18 cellular contexts compared by ENCODE assay signal in the genomic region with DNA sequence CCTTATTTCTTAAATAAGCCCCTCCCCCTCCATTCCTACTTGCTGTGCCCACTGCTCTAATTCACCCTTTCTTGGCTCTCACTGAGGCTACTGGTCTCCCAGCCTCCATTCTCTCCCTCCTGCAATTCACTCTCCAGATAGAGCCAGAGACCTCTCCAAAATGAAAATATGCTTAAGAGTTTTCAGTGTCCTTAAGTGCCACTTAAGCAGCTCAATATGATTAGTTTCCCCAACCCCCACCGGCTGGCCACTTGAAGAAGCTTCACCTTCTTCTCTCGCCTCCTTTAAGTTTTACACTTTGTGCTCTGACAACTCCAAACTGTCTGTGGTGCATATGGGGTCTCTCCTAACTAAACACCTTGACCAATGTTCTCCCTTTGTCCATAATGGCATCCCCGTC.
"Had no signal": no experiment of that assay in that cellular context is flagged by ENCODE, and none has a peak within 500 bp of the region (broad histone marks: within the 10 kb centered on the region; RNA-seq: fewer than 3 reads in every experiment).

No MANE protein-coding gene starts in this region.

- H3K4me1 Mint-ChIP-seq: mesothelial cell of epicardium; stimulated activated memory B cell treated with anti-CD40 and anti-IgM and Interleukin-4, amounts not matched to agents 10 μg/mL and 1 μg/mL and 100 μg/mL, for 72 hours had no signal

- H3K27me3 ChIP-seq: dorsolateral prefrontal cortex, hepatocyte, right lobe of liver, tibial nerve had no signal

- H3K4me3 Mint-ChIP-seq: memory B cell; mesothelial cell of epicardium; natural killer cell treated with Interleukin-12 subunit alpha and Interleukin-12 subunit beta and Interleukin-15 and Interleukin-18, amount 100 ng/mL, for 72 hours; stimulated activated memory B cell treated with anti-CD40 and anti-IgM and Interleukin-4, amounts not matched to agents 10 μg/mL and 1 μg/mL and 100 μg/mL, for 72 hours; stimulated activated naive CD8-positive, alpha-beta T cell treated with anti-CD3 and anti-CD28 coated beads, Interleukin-15, Interleukin-2, amounts not matched to agents 100 ng/mL and 50 ng/mL, for 24 hours had no signal

- ATAC-seq: natural killer cell treated with Interleukin-12 subunit alpha and Interleukin-12 subunit beta and Interleukin-15 and Interleukin-18, amount 100 ng/mL, for 72 hours; psoas muscle; right lobe of liver; stimulated activated memory B cell treated with anti-CD40 and anti-IgM and Interleukin-4, amounts not matched to agents 10 μg/mL and 1 μg/mL and 100 μg/mL, for 72 hours had no signal

- H3K27me3 Mint-ChIP-seq: memory B cell; natural killer cell treated with Interleukin-12 subunit alpha and Interleukin-12 subunit beta and Interleukin-15 and Interleukin-18, amount 100 ng/mL, for 72 hours; stimulated activated memory B cell treated with anti-CD40 and anti-IgM and Interleukin-4, amounts not matched to agents 10 μg/mL and 1 μg/mL and 100 μg/mL, for 72 hours; stimulated activated naive CD8-positive, alpha-beta T cell treated with anti-CD3 and anti-CD28 coated beads, Interleukin-15, Interleukin-2, amounts not matched to agents 100 ng/mL and 50 ng/mL, for 24 hours had no signal

- H3K27ac ChIP-seq: dorsolateral prefrontal cortex, hepatocyte, parathyroid adenoma, psoas muscle, right lobe of liver, tibial nerve had no signal

- H3K4me1 ChIP-seq: parathyroid adenoma, tibial nerve had no signal

- H3K4me3 ChIP-seq: dorsolateral prefrontal cortex, hepatocyte, psoas muscle, right lobe of liver, tibial nerve had no signal

- H3K9me3 Mint-ChIP-seq: mesothelial cell of epicardium; natural killer cell treated with Interleukin-12 subunit alpha and Interleukin-12 subunit beta and Interleukin-15 and Interleukin-18, amount 100 ng/mL, for 72 hours; stimulated activated naive CD8-positive, alpha-beta T cell treated with anti-CD3 and anti-CD28 coated beads, Interleukin-15, Interleukin-2, amounts not matched to agents 100 ng/mL and 50 ng/mL, for 24 hours had no signal

- H3K9me3 ChIP-seq: psoas muscle, right lobe of liver, tibial nerve had no signal

- H3K27ac Mint-ChIP-seq: memory B cell; mesothelial cell of epicardium; natural killer cell treated with Interleukin-12 subunit alpha and Interleukin-12 subunit beta and Interleukin-15 and Interleukin-18, amount 100 ng/mL, for 72 hours; stimulated activated memory B cell treated with anti-CD40 and anti-IgM and Interleukin-4, amounts not matched to agents 10 μg/mL and 1 μg/mL and 100 μg/mL, for 72 hours; stimulated activated naive CD8-positive, alpha-beta T cell treated with anti-CD3 and anti-CD28 coated beads, Interleukin-15, Interleukin-2, amounts not matched to agents 100 ng/mL and 50 ng/mL, for 24 hours had no signal

- DNase-seq: cortex of kidney; dorsolateral prefrontal cortex; effector CD8-positive, alpha-beta T cell; foreskin melanocyte; head of caudate nucleus; psoas muscle; retina; right lobe of liver; stimulated activated CD4-positive, alpha-beta T cell treated with anti-CD3 and anti-CD28 coated beads, Interleukin-4, amount 100 ng/mL, for 1 hour; stimulated activated CD8-positive, alpha-beta memory T cell treated with anti-CD3 and anti-CD28 coated beads, Interleukin-4, amount 100 ng/mL, for 48 hours had no signal
